In the genomic region with DNA sequence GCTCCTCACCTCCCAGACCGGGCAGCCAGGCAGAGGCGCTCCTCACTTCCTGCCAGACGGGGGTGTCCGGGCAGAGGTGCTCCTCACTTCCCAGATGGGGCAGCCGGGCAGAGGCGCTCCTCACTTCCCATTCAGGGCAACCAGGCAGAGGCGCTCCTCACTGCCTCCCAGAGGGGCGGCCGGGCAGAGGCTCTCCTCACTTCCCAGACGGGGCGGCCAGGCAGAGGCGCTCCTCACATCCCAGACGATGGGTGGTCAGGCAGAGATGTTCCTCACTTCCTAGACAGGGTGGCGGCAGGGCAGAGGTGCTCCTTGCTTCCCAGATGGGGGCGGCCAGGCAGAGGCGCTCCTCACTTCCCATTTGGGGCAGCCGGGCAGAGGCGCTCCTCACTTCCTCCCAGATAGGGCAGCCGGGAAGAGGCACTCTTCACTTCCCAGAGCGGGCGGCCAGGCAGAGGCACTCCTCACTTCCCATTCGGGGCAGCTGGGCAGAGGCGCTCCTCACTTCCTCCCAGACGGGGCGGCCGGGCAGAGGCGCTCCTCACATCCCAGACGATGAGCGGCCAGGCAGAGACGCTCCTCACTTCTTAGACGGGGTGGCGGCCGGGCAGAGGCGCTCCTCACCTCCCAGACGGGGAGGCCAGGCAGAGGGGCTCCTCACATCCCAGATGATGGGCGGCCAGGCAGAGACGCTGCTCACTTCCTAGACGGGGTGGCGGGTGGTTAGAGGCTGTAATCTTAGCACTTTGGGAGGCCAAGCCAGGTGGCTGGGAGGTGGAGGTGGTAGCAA, we compare ENCODE assay signal across 18 cellular contexts. TPM values are rescaled to one million over a fixed set of nuclear protein-coding genes. Genes with fewer than 3 reads are reported as not detected.
DNase-seq lines count a peak whose midpoint lies in the region; ATAC-seq, FAIRE-seq and TF ChIP-seq lines count a peak whose summit lies in the region.
"Not testable (repeated sequence)": the region's sequence is repeated elsewhere in the genome, so short reads cannot be mapped to it uniquely, and the experiment has no call there.
"Had no signal": no experiment of that assay in that cellular context is flagged by ENCODE, and none has a peak within 500 bp of the region (broad histone marks: within the 10 kb centered on the region; RNA-seq: fewer than 3 reads in every experiment).

No MANE protein-coding gene starts in this region.

- H3K9me3 Mint-ChIP-seq in endothelial cell (ENCODE audit: unreplicated experiment), result not testable (repeated sequence)

- not testable (repeated sequence) for H3K27me3 ChIP-seq in lower lobe of right lung (ENCODE audit: low read depth); trophoblast cell (ENCODE audit: insufficient read depth, low read length); upper lobe of right lung

- not testable (repeated sequence) for H3K14ac ChIP-seq in trophoblast cell (ENCODE audit: low read length)

- H3K27ac Mint-ChIP-seq in endothelial cell (ENCODE audit: unreplicated experiment), result not testable (repeated sequence)

- H2BK12ac ChIP-seq in trophoblast cell (ENCODE audit: low read length), result not testable (repeated sequence)

- peak overlapping the region; percentile 73 for H3K4me3 Mint-ChIP-seq in endothelial cell (ENCODE audit: unreplicated experiment)

- not testable (repeated sequence) for H2BK120ac ChIP-seq in trophoblast cell (ENCODE audit: insufficient read depth, low read length, poor library complexity)

- not testable (repeated sequence) for H3K36me3 ChIP-seq in kidney (ENCODE audit: control insufficient read depth in 1 of 2, insufficient read depth in 2 of 2, low read length in 2 of 2); lower lobe of right lung; trophoblast cell (ENCODE audit: control insufficient read depth in 1 of 2, insufficient read depth in 2 of 2, low read length in 2 of 2); upper lobe of right lung

- H3K79me2 ChIP-seq in trophoblast cell (ENCODE audit: control insufficient read depth, insufficient read depth, low read length, poor library complexity), result not testable (repeated sequence)

- not testable (repeated sequence) for H3K4me2 ChIP-seq in trophoblast cell (ENCODE audit: low read length)

- H2AK5ac ChIP-seq in trophoblast cell (ENCODE audit: low read length), result not testable (repeated sequence)

- not testable (repeated sequence) for ATAC-seq in Right ventricle myocardium superior (ENCODE audit: poor library complexity); lower lobe of right lung; upper lobe of right lung

- not testable (repeated sequence) for H3K18ac ChIP-seq in trophoblast cell (ENCODE audit: low read length)

- not testable (repeated sequence) for H3K9ac ChIP-seq in kidney (ENCODE audit: low read length in 2 of 2); trophoblast cell (ENCODE audit: low read length)

- not testable (repeated sequence) for H4K91ac ChIP-seq in trophoblast cell (ENCODE audit: low read depth, low read length)

- not testable (repeated sequence) for H4K8ac ChIP-seq in trophoblast cell (ENCODE audit: low read depth, low read length)

- DNase-seq in endothelial cell (ENCODE audit: low spot score); trophoblast cell: not testable (repeated sequence)
- peak; percentile 27 for DNase-seq in Right ventricle myocardium superior
- peak; percentile 58 for DNase-seq in kidney
- peak; percentile 39 for DNase-seq in lower lobe of right lung
- DNase-seq in posterior vena cava (ENCODE audit: low spot score), result peak; percentile 64
- peak; percentile 31 for DNase-seq in upper lobe of right lung

- not testable (repeated sequence) for H3K4me3 ChIP-seq in kidney (ENCODE audit: low read length in 2 of 2); lower lobe of right lung; trophoblast cell (ENCODE audit: low read depth, low read length); upper lobe of right lung

- H3K27ac ChIP-seq in kidney (ENCODE audit: low read depth in 2 of 2, low read length in 2 of 2); lower lobe of right lung; trophoblast cell (ENCODE audit: low read depth, low read length); upper lobe of right lung: not testable (repeated sequence)

- not testable (repeated sequence) for TF ChIP-seq CTCF in endothelial cell (IDR thresholded peaks at IDR 0.05; ENCODE audit: unreplicated experiment); kidney (IDR thresholded peaks at IDR 0.05; ENCODE audit: borderline replicate concordance, extremely low read depth, insufficient read depth); lower lobe of right lung (IDR thresholded peaks at IDR 0.05); upper lobe of right lung (IDR thresholded peaks at IDR 0.05)

- intact Hi-C loops in Right ventricle myocardium superior (cut with DNase I); kidney (cut with DNase I); lower lobe of right lung (cut with DNase I); posterior vena cava (cut with DNase I); upper lobe of right lung (cut with DNase I): not testable (repeated sequence)

- H3K4me1 ChIP-seq in kidney (ENCODE audit: control insufficient read depth in 1 of 2, insufficient read depth in 1 of 2, low read depth in 1 of 2, low read length in 2 of 2); lower lobe of right lung; trophoblast cell (ENCODE audit: control insufficient read depth in 1 of 2, insufficient read depth in 2 of 2, low read length in 2 of 2); upper lobe of right lung: not testable (repeated sequence)

- not testable (repeated sequence) for H3K36me3 Mint-ChIP-seq in endothelial cell (ENCODE audit: low read depth, unreplicated experiment)

- H3K4me1 Mint-ChIP-seq in endothelial cell (ENCODE audit: unreplicated experiment), result not testable (repeated sequence)

- H2AFZ ChIP-seq in trophoblast cell (ENCODE audit: insufficient read depth, low read length, poor library complexity), result not testable (repeated sequence)

- not testable (repeated sequence) for H2BK5ac ChIP-seq in trophoblast cell (ENCODE audit: low read depth, low read length, poor library complexity)

- not testable (repeated sequence) for H3K27me3 Mint-ChIP-seq in endothelial cell (ENCODE audit: unreplicated experiment)

- H3K23ac ChIP-seq in trophoblast cell (ENCODE audit: low read length), result not testable (repeated sequence)

- not testable (repeated sequence) for H3K4ac ChIP-seq in trophoblast cell (ENCODE audit: low read depth, low read length)

- WGBS in trophoblast cell (ENCODE audit: extremely low coverage, insufficient coverage, insufficient read length), result no CpG with 5 or more reads among the region's 39 CpGs

- FAIRE-seq in kidney (lab: Jason Lieb, UNC), result not testable (repeated sequence)

- H4K12ac ChIP-seq in trophoblast cell (ENCODE audit: low read depth, low read length), result peak overlapping the region; percentile 24

- not testable (repeated sequence) for H3K9me3 ChIP-seq in kidney (ENCODE audit: control insufficient read depth in 1 of 2, low read length in 2 of 2); lower lobe of right lung; upper lobe of right lung
- H3K9me3 ChIP-seq in trophoblast cell (ENCODE audit: insufficient read depth, low read depth, low read length), result peaks cover 17% of the 10 kb centered on the region

- not testable (repeated sequence) for H3K79me1 ChIP-seq in trophoblast cell (ENCODE audit: low read length)

RNA-seq across cellular contexts. Expression of gene RAB3C, which starts 18.6 kb away (rescaled TPM):
- 16.1 TPM for total RNA-seq in endothelial cell (ENCODE audit: unreplicated experiment)
- total RNA-seq in Right ventricle myocardium superior, result 0.83 TPM
- 3.7 TPM for total RNA-seq in kidney
- polyA plus RNA-seq in kidney (ENCODE audit: insufficient read depth, low read depth, low replicate concordance), result not detected
- 0.30 TPM for total RNA-seq in lower lobe of right lung
- polyA plus RNA-seq in trophoblast cell (2013), result 0.14 and 0.23 TPM in 2 replicates
- total RNA-seq in posterior vena cava, result 10 to 100 TPM; 10.6 to 11.7 TPM
- 0.67 TPM for total RNA-seq in upper lobe of right lung
- total RNA-seq: A172; Caco-2; Calu3; CD4-positive, alpha-beta memory T cell; CD4-positive, alpha-beta T cell; CD4-positive, CD25-positive, alpha-beta regulatory T cell; CD8-positive, alpha-beta memory T cell; CD8-positive, alpha-beta T cell had no signal
- polyA plus RNA-seq: A549; AG04450; BJ; CD4-positive, alpha-beta memory T cell; CD4-positive, CD25-positive, alpha-beta regulatory T cell; CD8-positive, alpha-beta memory T cell had no signal
